ENCODE assay signal across 16 cellular contexts in the genomic region with DNA sequence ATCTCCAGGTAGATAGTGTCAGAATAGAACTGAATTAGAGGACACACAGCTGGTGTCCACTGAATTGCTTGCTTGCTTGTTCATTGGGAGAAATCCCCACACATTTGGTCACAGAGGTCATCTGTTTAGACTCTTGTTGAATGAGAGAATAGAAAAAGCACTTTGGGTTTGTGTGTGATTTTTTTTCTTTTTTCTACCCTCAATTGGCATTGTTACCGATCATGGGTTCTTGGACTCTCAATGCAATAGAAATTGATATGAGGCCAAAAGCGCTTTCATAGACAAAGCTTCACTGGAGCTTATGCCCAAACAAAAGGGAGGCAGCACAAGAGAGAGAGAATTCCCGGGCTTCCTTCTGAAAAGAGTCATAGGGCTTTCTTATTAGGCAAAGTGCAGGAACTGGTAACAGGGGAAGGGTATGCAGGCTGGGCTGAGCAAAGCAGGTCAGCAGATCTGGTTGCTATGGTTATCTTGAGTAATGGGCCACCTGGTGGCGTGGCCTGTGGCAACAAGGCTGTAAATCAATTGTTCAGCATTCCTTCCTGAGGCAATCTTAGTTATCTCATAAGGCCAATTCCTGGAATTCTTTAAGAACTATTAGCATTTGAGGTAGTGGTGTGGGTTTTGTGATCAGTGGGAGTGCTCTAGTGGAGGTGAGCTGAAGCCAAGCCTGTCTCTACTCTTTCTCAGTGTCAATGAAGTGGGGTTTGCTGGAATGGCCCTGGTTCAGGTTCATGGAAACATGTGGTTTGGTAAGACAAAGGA. TPM values are rescaled to one million over a fixed set of nuclear protein-coding genes. Genes with fewer than 3 reads are reported as not detected.
DNase-seq lines count a peak whose midpoint lies in the region; FAIRE-seq and TF ChIP-seq lines count a peak whose summit lies in the region.
"Had no signal": no experiment of that assay in that cellular context is flagged by ENCODE, and none has a peak within 500 bp of the region (broad histone marks: within the 10 kb centered on the region; RNA-seq: fewer than 3 reads in every experiment).

No MANE protein-coding gene starts in this region.

- peak overlapping the region; percentile 88 for H3K27ac ChIP-seq in H1 (ENCODE audit: low read depth, low read length)
- no peak overlapping the region for H3K27ac ChIP-seq in right atrium auricular region
- H3K27ac ChIP-seq: WERI-Rb-1 had no signal

- peak overlapping the region; percentile 80 for H4K91ac ChIP-seq in H1 (replicated peaks; ENCODE audit: insufficient read length, low read length)

- H2BK20ac ChIP-seq in H1 (ENCODE audit: low read length), result no peak overlapping the region

- peak overlapping the region; percentile 83 for H2BK120ac ChIP-seq in H1 (replicated peaks; ENCODE audit: low read depth, low read length)

- H3K79me2 ChIP-seq in H1 (ENCODE audit: control insufficient read depth in 1 of 2, insufficient read depth in 2 of 2, low read length in 2 of 2), result no peaks in the 10 kb centered on the region

- peak; percentile 98 for FAIRE-seq in H1 (lab: Jason Lieb, UNC)
- FAIRE-seq: G401.6, small intestine had no signal

- 24% methylated on average over 3 of the region's 4 CpGs; no CpG with 5 or more reads in 1 of the 2 experiments for WGBS in H1 (ENCODE audit: extremely low coverage in 1 of 2, insufficient coverage in 1 of 2, insufficient read length in 1 of 2, insufficient replicate concordance in 2 of 2, low coverage in 1 of 2, low lambda C conversion rate in 2 of 2, missing lambda C conversion rate in 1 of 2), 2 experiments

- H3K27me3 ChIP-seq in H1 (replicated peaks in 1 of 4; ENCODE audit: control insufficient read depth in 3 of 4, extremely low read depth in 1 of 4, insufficient read depth in 3 of 4, low read length in 3 of 4) (no peaks in the 10 kb centered on the region), right atrium auricular region (no peaks in the 10 kb centered on the region)

- TF ChIP-seq EP300 in H1 (IDR thresholded peaks at IDR 0.05; ENCODE audit: borderline replicate concordance in 1 of 2, low read depth in 2 of 2, low read length in 2 of 2), result no peak

- H2AK5ac ChIP-seq in H1 (ENCODE audit: low read depth, low read length), result no peak overlapping the region

- no peaks in the 10 kb centered on the region for H4K20me1 ChIP-seq in H1 (replicated peaks in 1 of 2; ENCODE audit: control insufficient read depth in 1 of 2, insufficient read depth in 2 of 2, low read length in 2 of 2)

- H3K23ac ChIP-seq in H1 (ENCODE audit: insufficient read length), result no peak overlapping the region

- peak in 1 of 2 experiments; percentile 54; a peak in 1 of 3 replicates for TF ChIP-seq POLR2A in H1 (IDR thresholded peaks at IDR 0.05; ENCODE audit: control extremely low read depth in 1 of 2, low read depth in 2 of 2, low read length in 2 of 2)

- peak overlapping the region in 1 of 4 experiments; percentile 37; a peak in 2 of 7 replicates for H3K9ac ChIP-seq in H1 (replicated peaks in 1 of 4; ENCODE audit: extremely low read depth in 1 of 4, low read depth in 3 of 4, low read length in 3 of 4)

- POLR2A ChIA-PET in H1 (lab: Charles Lee; ENCODE audit: partially characterized antibody), result interaction anchor here (0.6 kb wide), 2 partner anchors 430 to 1935 kb away, joined by 4 read pairs; no protein-coding TSS in a partner anchor

- no peak overlapping the region for H4K8ac ChIP-seq in H1 (ENCODE audit: extremely low read depth, insufficient read depth, low read length)

- peak overlapping the region; percentile 94 for H2BK5ac ChIP-seq in H1 (ENCODE audit: low read depth, low read length)

- H3K36me3 ChIP-seq in H1 (ENCODE audit: control insufficient read depth in 2 of 4, insufficient read depth in 4 of 4, low read length in 3 of 4), result no peaks in the 10 kb centered on the region
- H3K36me3 ChIP-seq in right atrium auricular region, result no peaks in the 10 kb centered on the region
- H3K36me3 ChIP-seq: WERI-Rb-1 had no signal

- H3K9me3 ChIP-seq in H1 (ENCODE audit: insufficient read depth in 2 of 2, low read depth in 1 of 2, low read length in 1 of 2) (no peaks in the 10 kb centered on the region), right atrium auricular region (peaks cover 0 to 15% of the 10 kb centered on the region in 2 donors)

- peak in 1 of 3 experiments; percentile 30; a peak in 1 of 4 replicates for TF ChIP-seq CTCF in H1 (IDR thresholded peaks at IDR 0.05; ENCODE audit: control extremely low read depth in 1 of 3, insufficient read depth in 1 of 3, low read depth in 1 of 3, low read length in 3 of 3)
- no peak for TF ChIP-seq CTCF in right atrium auricular region (IDR thresholded peaks at IDR 0.05)

- DNase-seq in NCI-H226, result peak; percentile 74
- DNase-seq in H1 (ENCODE audit: low read depth in 1 of 2, low spot score in 2 of 2), result peak; percentile 41 to 48
- peak; percentile 20 for DNase-seq in left kidney (ENCODE audit: low read depth, low spot score)
- peak; percentile 80 for DNase-seq in superior temporal gyrus (ENCODE audit: extremely low spot score)
- DNase-seq in D341Med (ENCODE audit: low spot score), result no peak
- no peak for DNase-seq in NOMO-1 (lab: John Stamatoyannopoulos, UW; ENCODE audit: unreplicated experiment in 2 of 2)
- DNase-seq in right atrium auricular region (ENCODE audit: low spot score), result no peak
- DNase-seq: activated naive CD8-positive, alpha-beta T cell treated with anti-CD3 and anti-CD28 coated beads for 36 hours; CD4-positive, alpha-beta memory T cell; dorsolateral prefrontal cortex; left colon; naive thymus-derived CD8-positive, alpha-beta T cell; NCI-H345; small intestine; WERI-Rb-1 had no signal

- H2BK15ac ChIP-seq in H1 (ENCODE audit: low read length), result no peak overlapping the region

- no peak overlapping the region for H3K4me3 ChIP-seq in H1 (ENCODE audit: extremely low read depth in 1 of 4, insufficient read depth in 2 of 4, low read depth in 3 of 4, low read length in 4 of 4)
- no peak overlapping the region for H3K4me3 ChIP-seq in right atrium auricular region
- H3K4me3 ChIP-seq: dorsolateral prefrontal cortex had no signal

- H4K5ac ChIP-seq in H1 (ENCODE audit: insufficient read length, low read depth, low read length), result no peak overlapping the region

- CTCF ChIA-PET in H1 (lab: Charles Lee; ENCODE audit: partially characterized antibody), result interaction anchor here (0.9 to 1.1 kb wide), 3 partner anchors 11 to 42 kb away, joined by 3 to 4 read pairs (median 4); no protein-coding TSS in a partner anchor

- H3K4me1 ChIP-seq in H1 (replicated peaks in 1 of 4; ENCODE audit: control insufficient read depth in 3 of 4, insufficient read depth in 4 of 4, low read length in 3 of 4), result peaks cover 0 to 13% (median 3%) of the 10 kb centered on the region in 4 experiments; a peak in 5 of 7 replicates
- no peaks in the 10 kb centered on the region for H3K4me1 ChIP-seq in right atrium auricular region

- peak overlapping the region in 1 of 2 experiments; percentile 33; a peak in 3 of 4 replicates for H3K4me2 ChIP-seq in H1 (ENCODE audit: insufficient read depth in 1 of 2, low read depth in 2 of 2, low read length in 2 of 2)

- H3K23me2 ChIP-seq in H1 (ENCODE audit: low read depth, low read length), result no peaks in the 10 kb centered on the region

- no peak overlapping the region for H3K4ac ChIP-seq in H1 (replicated peaks; ENCODE audit: insufficient read length, low read depth, low read length)

- H2BK12ac ChIP-seq in H1 (ENCODE audit: low read depth, low read length), result peak overlapping the region; percentile 84; the same call in 1 of the 2 replicates

- no peak overlapping the region for H3K14ac ChIP-seq in H1 (ENCODE audit: insufficient read length)

- H3K79me1 ChIP-seq in H1 (ENCODE audit: low read depth, low read length), result no peaks in the 10 kb centered on the region

- H3K56ac ChIP-seq in H1 (replicated peaks; ENCODE audit: insufficient read length, low read depth, low read length), result no peak overlapping the region

- H3K18ac ChIP-seq in H1 (ENCODE audit: extremely low read depth, low read length), result peak overlapping the region; percentile 13

- TF ChIP-seq RAD21 in H1 (IDR thresholded peaks at IDR 0.05 in 1 of 2, conservative IDR thresholded peaks at IDR 0.05 in 1 of 2; ENCODE audit: low read depth in 2 of 2, low read length in 2 of 2), result peak; percentile 20 to 26; a peak in 2 of 4 replicates

- H2AFZ ChIP-seq in H1 (ENCODE audit: low read length), result no peak overlapping the region

TF ChIP-seq in H1, 55 proteins besides CTCF, POLR2A, EP300 and RAD21 (continues in another document):
- no peak for TF ChIP-seq JUND (IDR thresholded peaks at IDR 0.05; ENCODE audit: low read length)
- TF ChIP-seq, protein P1, sequence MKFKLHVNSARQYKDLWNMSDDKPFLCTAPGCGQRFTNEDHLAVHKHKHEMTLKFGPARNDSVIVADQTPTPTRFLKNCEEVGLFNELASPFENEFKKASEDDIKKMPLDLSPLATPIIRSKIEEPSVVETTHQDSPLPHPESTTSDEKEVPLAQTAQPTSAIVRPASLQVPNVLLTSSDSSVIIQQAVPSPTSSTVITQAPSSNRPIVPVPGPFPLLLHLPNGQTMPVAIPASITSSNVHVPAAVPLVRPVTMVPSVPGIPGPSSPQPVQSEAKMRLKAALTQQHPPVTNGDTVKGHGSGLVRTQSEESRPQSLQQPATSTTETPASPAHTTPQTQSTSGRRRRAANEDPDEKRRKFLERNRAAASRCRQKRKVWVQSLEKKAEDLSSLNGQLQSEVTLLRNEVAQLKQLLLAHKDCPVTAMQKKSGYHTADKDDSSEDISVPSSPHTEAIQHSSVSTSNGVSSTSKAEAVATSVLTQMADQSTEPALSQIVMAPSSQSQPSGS (IDR thresholded peaks at IDR 0.05; ENCODE audit: low read length), result no peak

RNA-seq across cellular contexts. Expression of a gene that starts 5.3 kb away (rescaled TPM):
- not detected in 2 replicates for total RNA-seq in H1 (2021; fragmentation: NEBNext Ultra II Directional; extraction: Animal tissue kit (Norgen Biotek cat#: 25700))
- polyA plus RNA-seq in H1 (2011; rRNA removed), result not detected in 2 replicates
- polyA plus RNA-seq in H1 (2011; cell fraction: cytosol; rRNA removed), result not detected
- polyA plus RNA-seq in H1 (2011; cell fraction: nucleus; rRNA removed), result not detected
- not detected in 4 replicates for polyA plus RNA-seq in H1 (2012, experiment 1 of 2)
- not detected for polyA plus RNA-seq in H1 (2012, experiment 2 of 2)
- not detected for polyA plus RNA-seq in H1 (2013, experiment 1 of 2)
- not detected for polyA plus RNA-seq in H1 (2013, experiment 2 of 2)
- polyA minus RNA-seq in H1 (2011; rRNA and poly(A)+ RNA removed), result not detected in 2 replicates
- polyA minus RNA-seq in H1 (2011; cell fraction: cytosol; rRNA and poly(A)+ RNA removed), result not detected
- not detected for polyA minus RNA-seq in H1 (2011; cell fraction: nucleus; rRNA and poly(A)+ RNA removed)
- under 1 TPM in 1 of 2 donors, not detected in 1; 0.31 TPM for total RNA-seq in right atrium auricular region
- total RNA-seq: CD4-positive, alpha-beta memory T cell; naive thymus-derived CD8-positive, alpha-beta T cell had no signal

RNA-seq across cellular contexts. Expression of a gene that starts 29.9 kb away (rescaled TPM):
- total RNA-seq in H1 (2021; fragmentation: NEBNext Ultra II Directional; extraction: Animal tissue kit (Norgen Biotek cat#: 25700)), result not detected in 2 replicates
- not detected in 2 replicates for polyA plus RNA-seq in H1 (2011; rRNA removed)
- polyA plus RNA-seq in H1 (2011; cell fraction: cytosol; rRNA removed), result not detected
- not detected for polyA plus RNA-seq in H1 (2011; cell fraction: nucleus; rRNA removed)
- 0.13 TPM in 1 of 4 replicates, not detected in the others for polyA plus RNA-seq in H1 (2012, experiment 1 of 2)
- not detected for polyA plus RNA-seq in H1 (2012, experiment 2 of 2)
- not detected for polyA plus RNA-seq in H1 (2013, experiment 1 of 2)
- polyA plus RNA-seq in H1 (2013, experiment 2 of 2), result not detected
- polyA minus RNA-seq in H1 (2011; rRNA and poly(A)+ RNA removed), result not detected in 2 replicates
- not detected for polyA minus RNA-seq in H1 (2011; cell fraction: cytosol; rRNA and poly(A)+ RNA removed)
- polyA minus RNA-seq in H1 (2011; cell fraction: nucleus; rRNA and poly(A)+ RNA removed), result not detected
- total RNA-seq in right atrium auricular region, result 1 to 10 TPM; 3.8 to 8.5 TPM

Comparison
In these comparisons a context has a peak if more than half of its experiments do, and no peak if none do; other contexts are left out.
1. DNase-seq: peak in NCI-H226 (single experiment), H1 (2 of 2), left kidney (single experiment) and superior temporal gyrus (single experiment); none in D341Med (single experiment), NOMO-1 (0 of 2) and right atrium auricular region (single experiment).